2 cellular contexts compared by ENCODE assay signal in the genomic region with DNA sequence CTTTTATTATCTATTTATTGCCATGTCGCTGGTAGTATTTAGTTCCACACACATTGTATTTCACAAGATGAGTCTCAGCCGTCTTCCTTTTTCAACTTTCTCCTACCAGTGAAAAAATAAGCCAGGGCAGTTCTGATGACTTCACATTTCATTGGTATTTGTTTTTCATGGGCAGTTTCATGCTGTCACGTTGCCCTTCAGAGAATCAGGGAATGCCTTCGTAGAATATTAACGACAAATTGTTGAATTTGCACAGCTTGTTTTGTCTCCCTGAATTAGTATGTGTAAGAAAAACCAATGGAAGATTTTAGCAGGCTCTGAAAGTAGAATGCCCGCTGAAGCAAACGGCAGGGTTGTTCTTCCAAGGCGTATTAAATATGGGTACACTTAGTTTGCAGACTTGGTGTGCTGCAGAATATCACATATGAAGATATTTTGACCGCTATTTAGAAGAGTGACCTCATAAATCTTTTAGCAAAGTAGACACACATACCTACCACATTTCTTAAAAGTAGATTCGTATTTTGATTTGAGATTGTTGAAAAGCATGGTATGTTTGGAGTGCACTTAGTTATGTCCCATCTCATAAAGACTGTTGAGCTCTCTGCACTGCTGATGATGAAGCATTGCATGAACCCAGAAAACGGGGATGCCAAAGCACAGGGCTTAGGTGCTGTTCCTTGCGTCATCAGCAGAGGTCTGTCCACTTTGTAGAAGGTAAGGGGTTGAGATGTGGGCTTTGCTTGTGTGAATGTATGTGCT.
TF ChIP-seq lines count a peak whose summit lies in the region.

No MANE protein-coding gene starts in this region.

TF ChIP-seq in K562, 482 proteins besides CTCF, POLR2A, EP300 and RAD21 (continued from another document and continues in another):
- TF ChIP-seq, protein P1, sequence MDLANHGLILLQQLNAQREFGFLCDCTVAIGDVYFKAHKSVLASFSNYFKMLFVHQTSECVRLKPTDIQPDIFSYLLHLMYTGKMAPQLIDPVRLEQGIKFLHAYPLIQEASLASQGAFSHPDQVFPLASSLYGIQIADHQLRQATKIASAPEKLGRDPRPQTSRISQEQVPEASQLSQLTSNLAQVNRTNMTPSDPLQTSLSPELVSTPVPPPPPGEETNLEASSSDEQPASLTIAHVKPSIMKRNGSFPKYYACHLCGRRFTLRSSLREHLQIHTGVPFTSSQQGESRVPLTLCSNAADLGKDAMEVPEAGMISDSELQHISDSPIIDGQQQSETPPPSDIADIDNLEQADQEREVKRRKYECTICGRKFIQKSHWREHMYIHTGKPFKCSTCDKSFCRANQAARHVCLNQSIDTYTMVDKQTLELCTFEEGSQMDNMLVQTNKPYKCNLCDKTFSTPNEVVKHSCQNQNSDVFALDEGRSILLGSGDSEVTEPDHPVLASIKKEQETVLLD (IDR thresholded peaks at IDR 0.05): no peak
- TF ChIP-seq, protein P2, sequence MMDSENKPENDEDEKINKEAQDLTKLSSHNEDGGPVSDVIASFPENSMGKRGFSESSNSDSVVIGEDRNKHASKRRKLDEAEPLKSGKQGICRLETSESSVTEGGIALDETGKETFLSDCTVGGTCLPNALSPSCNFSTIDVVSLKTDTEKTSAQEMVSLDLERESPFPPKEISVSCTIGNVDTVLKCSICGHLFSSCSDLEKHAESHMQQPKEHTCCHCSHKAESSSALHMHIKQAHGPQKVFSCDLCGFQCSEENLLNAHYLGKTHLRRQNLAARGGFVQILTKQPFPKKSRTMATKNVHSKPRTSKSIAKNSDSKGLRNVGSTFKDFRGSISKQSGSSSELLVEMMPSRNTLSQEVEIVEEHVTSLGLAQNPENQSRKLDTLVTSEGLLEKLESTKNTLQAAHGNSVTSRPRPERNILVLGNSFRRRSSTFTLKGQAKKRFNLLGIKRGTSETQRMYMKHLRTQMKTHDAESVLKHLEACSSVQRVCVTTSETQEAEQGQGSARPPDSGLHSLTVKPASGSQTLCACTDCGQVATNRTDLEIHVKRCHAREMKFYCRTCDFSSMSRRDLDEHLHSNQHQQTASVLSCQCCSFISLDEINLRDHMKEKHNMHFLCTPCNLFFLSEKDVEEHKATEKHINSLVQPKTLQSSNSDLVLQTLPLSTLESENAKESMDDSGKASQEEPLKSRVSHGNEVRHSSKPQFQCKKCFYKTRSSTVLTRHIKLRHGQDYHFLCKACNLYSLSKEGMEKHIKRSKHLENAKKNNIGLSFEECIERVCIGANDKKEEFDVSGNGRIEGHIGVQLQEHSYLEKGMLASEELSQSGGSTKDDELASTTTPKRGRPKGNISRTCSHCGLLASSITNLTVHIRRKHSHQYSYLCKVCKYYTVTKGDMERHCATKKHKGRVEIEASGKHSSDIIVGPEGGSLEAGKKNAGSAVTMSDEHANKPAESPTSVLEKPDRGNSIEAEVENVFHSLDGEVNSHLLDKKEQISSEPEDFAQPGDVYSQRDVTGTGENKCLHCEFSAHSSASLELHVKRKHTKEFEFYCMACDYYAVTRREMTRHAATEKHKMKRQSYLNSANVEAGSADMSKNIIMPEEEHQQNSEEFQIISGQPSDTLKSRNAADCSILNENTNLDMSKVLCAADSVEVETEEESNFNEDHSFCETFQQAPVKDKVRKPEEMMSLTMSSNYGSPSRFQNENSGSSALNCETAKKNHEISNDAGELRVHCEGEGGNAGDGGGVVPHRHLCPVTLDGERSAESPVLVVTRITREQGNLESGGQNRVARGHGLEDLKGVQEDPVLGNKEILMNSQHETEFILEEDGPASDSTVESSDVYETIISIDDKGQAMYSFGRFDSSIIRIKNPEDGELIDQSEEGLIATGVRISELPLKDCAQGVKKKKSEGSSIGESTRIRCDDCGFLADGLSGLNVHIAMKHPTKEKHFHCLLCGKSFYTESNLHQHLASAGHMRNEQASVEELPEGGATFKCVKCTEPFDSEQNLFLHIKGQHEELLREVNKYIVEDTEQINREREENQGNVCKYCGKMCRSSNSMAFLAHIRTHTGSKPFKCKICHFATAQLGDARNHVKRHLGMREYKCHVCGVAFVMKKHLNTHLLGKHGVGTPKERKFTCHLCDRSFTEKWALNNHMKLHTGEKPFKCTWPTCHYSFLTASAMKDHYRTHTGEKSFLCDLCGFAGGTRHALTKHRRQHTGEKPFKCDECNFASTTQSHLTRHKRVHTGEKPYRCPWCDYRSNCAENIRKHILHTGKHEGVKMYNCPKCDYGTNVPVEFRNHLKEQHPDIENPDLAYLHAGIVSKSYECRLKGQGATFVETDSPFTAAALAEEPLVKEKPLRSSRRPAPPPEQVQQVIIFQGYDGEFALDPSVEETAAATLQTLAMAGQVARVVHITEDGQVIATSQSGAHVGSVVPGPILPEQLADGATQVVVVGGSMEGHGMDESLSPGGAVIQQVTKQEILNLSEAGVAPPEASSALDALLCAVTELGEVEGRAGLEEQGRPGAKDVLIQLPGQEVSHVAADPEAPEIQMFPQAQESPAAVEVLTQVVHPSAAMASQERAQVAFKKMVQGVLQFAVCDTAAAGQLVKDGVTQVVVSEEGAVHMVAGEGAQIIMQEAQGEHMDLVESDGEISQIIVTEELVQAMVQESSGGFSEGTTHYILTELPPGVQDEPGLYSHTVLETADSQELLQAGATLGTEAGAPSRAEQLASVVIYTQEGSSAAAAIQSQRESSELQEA (IDR thresholded peaks at IDR 0.05; ENCODE audit: low read depth): no peak
- TF ChIP-seq KDM1A (IDR thresholded peaks at IDR 0.05): no peak
- TF ChIP-seq, protein P3, sequence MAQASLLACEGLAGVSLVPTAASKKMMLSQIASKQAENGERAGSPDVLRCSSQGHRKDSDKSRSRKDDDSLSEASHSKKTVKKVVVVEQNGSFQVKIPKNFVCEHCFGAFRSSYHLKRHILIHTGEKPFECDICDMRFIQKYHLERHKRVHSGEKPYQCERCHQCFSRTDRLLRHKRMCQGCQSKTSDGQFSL (CRISPR knock-in tag; IDR thresholded peaks at IDR 0.05): no peak
- TF ChIP-seq, protein P3 (tag; IDR thresholded peaks at IDR 0.05): no peak
- TF ChIP-seq, protein P4, sequence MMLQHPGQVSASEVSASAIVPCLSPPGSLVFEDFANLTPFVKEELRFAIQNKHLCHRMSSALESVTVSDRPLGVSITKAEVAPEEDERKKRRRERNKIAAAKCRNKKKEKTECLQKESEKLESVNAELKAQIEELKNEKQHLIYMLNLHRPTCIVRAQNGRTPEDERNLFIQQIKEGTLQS (IDR thresholded peaks at IDR 0.05): 0 out of 2 replicates have a peak, but pooled peaks have one; percentile 8
- TF ChIP-seq, protein P4 (CRISPR knock-in tag; conservative IDR thresholded peaks at IDR 0.05): no peak
- no peak for TF ChIP-seq GTF2F1 (IDR thresholded peaks at IDR 0.05; ENCODE audit: low read depth, low read length)
- no peak for TF ChIP-seq POLR2AphosphoS2 (IDR thresholded peaks at IDR 0.05; ENCODE audit: low read length)

TF ChIP-seq in HEK293T, 16 proteins besides CTCF, POLR2A, EP300 and RAD21 (continued from another document):
- TF ChIP-seq L3MBTL2 (conservative IDR thresholded peaks at IDR 0.05) (no peak), ARNT (IDR thresholded peaks at IDR 0.05) (no peak), BHLHE40 (IDR thresholded peaks at IDR 0.05; ENCODE audit: borderline replicate concordance) (no peak), LEF1 (IDR thresholded peaks at IDR 0.05; ENCODE audit: borderline replicate concordance) (no peak), FOXK2 (IDR thresholded peaks at IDR 0.05) (no peak), ZNF384 (IDR thresholded peaks at IDR 0.05) (no peak), TARDBP (IDR thresholded peaks at IDR 0.05) (no peak), ELF4 (IDR thresholded peaks at IDR 0.05) (no peak), HDGF (IDR thresholded peaks at IDR 0.05; ENCODE audit: borderline replicate concordance) (no peak), FOXM1 (IDR thresholded peaks at IDR 0.05; ENCODE audit: borderline replicate concordance) (no peak)
- TF ChIP-seq, protein P5, sequence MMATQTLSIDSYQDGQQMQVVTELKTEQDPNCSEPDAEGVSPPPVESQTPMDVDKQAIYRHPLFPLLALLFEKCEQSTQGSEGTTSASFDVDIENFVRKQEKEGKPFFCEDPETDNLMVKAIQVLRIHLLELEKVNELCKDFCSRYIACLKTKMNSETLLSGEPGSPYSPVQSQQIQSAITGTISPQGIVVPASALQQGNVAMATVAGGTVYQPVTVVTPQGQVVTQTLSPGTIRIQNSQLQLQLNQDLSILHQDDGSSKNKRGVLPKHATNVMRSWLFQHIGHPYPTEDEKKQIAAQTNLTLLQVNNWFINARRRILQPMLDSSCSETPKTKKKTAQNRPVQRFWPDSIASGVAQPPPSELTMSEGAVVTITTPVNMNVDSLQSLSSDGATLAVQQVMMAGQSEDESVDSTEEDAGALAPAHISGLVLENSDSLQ (IDR thresholded peaks at IDR 0.05): no peak
